Comparison of ENCODE assay signal across 8 cellular contexts in genomic region chr1:161132410-161133219, GRCh38. TPM values are rescaled to one million over a fixed set of nuclear protein-coding genes. Genes with fewer than 3 reads are reported as not detected.
DNase-seq lines count a peak whose midpoint lies in the region; ATAC-seq and TF ChIP-seq lines count a peak whose summit lies in the region.

A gene with protein sequence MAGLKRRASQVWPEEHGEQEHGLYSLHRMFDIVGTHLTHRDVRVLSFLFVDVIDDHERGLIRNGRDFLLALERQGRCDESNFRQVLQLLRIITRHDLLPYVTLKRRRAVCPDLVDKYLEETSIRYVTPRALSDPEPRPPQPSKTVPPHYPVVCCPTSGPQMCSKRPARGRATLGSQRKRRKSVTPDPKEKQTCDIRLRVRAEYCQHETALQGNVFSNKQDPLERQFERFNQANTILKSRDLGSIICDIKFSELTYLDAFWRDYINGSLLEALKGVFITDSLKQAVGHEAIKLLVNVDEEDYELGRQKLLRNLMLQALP (minus strand): TSS chr1:161132667. CDS start chr1:161124462, 8,205 bp downstream.

- no peaks in the 10 kb centered on the region for H3K27me3 ChIP-seq in kidney epithelial cell (ENCODE audit: control insufficient read depth, insufficient read depth, low read length)

- peak within 1 kb of the TSS; percentile 92 for H3K4me3 ChIP-seq in kidney epithelial cell (ENCODE audit: low read depth, low read length)

- DNase-seq in Ammon's horn (ENCODE audit: low spot score): peak; percentile 98
- peak; percentile 97 for DNase-seq in NCI-H510A (lab: John Stamatoyannopoulos, UW)
- DNase-seq in activated CD4-positive, alpha-beta T cell treated with anti-CD3 and anti-CD28 coated beads for 1 hour: peak; percentile 85
- DNase-seq in cerebellum (ENCODE audit: low spot score): peak; percentile 93
- DNase-seq in kidney epithelial cell (ENCODE audit: low read depth): peak; percentile 89
- DNase-seq in stimulated activated CD4-positive, alpha-beta T cell treated with anti-CD3 and anti-CD28 coated beads, Interleukin-1b, Interleukin-23, amount 100 ng/mL, for 1 hour (ENCODE audit: low read depth in 2 of 2): peak; percentile 78 to 79

- TF ChIP-seq POLR2A in GM19099 (IDR thresholded peaks at IDR 0.05; ENCODE audit: extremely low read depth, insufficient read length, low read depth): peak; percentile 47

- no peak for TF ChIP-seq CTCF in kidney epithelial cell (IDR thresholded peaks at IDR 0.05; ENCODE audit: insufficient read depth, low read length, poor library complexity, severe bottlenecking)

- H3K36me3 ChIP-seq in kidney epithelial cell (ENCODE audit: control insufficient read depth, insufficient read depth, low read length): no peaks in the 10 kb centered on the region

- ATAC-seq in HG03432 (IDR thresholded peaks at IDR 0.05; ENCODE audit: unreplicated experiment): peak; percentile 95

RNA-seq across cellular contexts. Expression of the gene that starts here (rescaled TPM):
- total RNA-seq in cerebellum (17.2 TPM), kidney epithelial cell (29.3 and 42.1 TPM in 2 replicates)

Comparison
In these comparisons a context has a peak if more than half of its experiments do, and no peak if none do; other contexts are left out.
1. Peak in every context shown above with its lines: DNase-seq, ATAC-seq and H3K4me3 ChIP-seq.